Comparison of ENCODE assay signal across 8 cellular contexts in the genomic region with DNA sequence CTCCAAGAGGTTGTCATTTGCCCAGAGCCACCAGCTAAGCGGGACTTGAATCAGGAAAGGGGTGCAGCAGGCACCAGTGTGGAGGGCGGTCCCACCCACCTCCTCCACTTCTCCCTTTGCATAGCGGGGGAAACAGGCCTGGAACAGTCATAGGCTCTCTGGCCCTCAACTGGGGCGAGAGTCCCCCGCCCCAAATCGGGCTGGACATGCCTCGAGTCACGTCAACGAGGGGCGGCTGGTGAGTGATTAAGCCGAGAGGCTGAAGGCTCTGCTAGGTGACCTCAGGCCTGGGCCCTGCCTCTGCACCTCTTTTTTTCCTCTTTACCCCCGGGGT. TPM values are rescaled to one million over a fixed set of nuclear protein-coding genes. Genes with fewer than 3 reads are reported as not detected.
DNase-seq lines count a peak whose midpoint lies in the region; ATAC-seq, FAIRE-seq and TF ChIP-seq lines count a peak whose summit lies in the region.

No MANE protein-coding gene starts in this region.

- H3K9ac ChIP-seq in keratinocyte (ENCODE audit: control insufficient read depth, extremely low read depth, insufficient read depth, low read length): peak overlapping the region; percentile 63

- H3K9me3 ChIP-seq in CD4-positive, CD25-positive, alpha-beta regulatory T cell (ENCODE audit: control insufficient read depth in 2 of 2, low read length in 2 of 2): no peaks in the 10 kb centered on the region
- no peaks in the 10 kb centered on the region for H3K9me3 ChIP-seq in keratinocyte (ENCODE audit: control insufficient read depth, low read depth, low read length)

- TF ChIP-seq CTCF in astrocyte of the cerebellum (IDR thresholded peaks at IDR 0.05; ENCODE audit: low read depth, low read length, missing control alignments) (no peak), keratinocyte (optimal IDR thresholded peaks at IDR 0.05 in 1 of 3, IDR thresholded peaks at IDR 0.05 in 1 of 3, conservative IDR thresholded peaks at IDR 0.05 in 1 of 3; ENCODE audit: extremely low read depth in 1 of 3, insufficient read depth in 2 of 3, low read length in 3 of 3) (no peak)

- H3K4me1 Mint-ChIP-seq in CD4-positive, CD25-positive, alpha-beta regulatory T cell: peaks cover 0 to 42% (median 14%) of the 10 kb centered on the region in 4 donors

- H3K79me2 ChIP-seq in keratinocyte (ENCODE audit: control insufficient read depth, insufficient read depth, low read length): no peaks in the 10 kb centered on the region

- peaks cover 38% of the 10 kb centered on the region for H3K36me3 ChIP-seq in CD4-positive, CD25-positive, alpha-beta regulatory T cell (ENCODE audit: control insufficient read depth, insufficient read depth, low read length)
- H3K36me3 ChIP-seq in keratinocyte (ENCODE audit: control insufficient read depth in 2 of 2, extremely low read depth in 1 of 2, insufficient read depth in 2 of 2, low read length in 2 of 2): peaks cover 2 to 6% of the 10 kb centered on the region in 2 experiments

- H3K36me3 Mint-ChIP-seq in CD4-positive, CD25-positive, alpha-beta regulatory T cell: peaks cover 9% of the 10 kb centered on the region

- H3K4me1 ChIP-seq in CD4-positive, CD25-positive, alpha-beta regulatory T cell (ENCODE audit: control insufficient read depth, insufficient read depth, low read length, poor library complexity, severe bottlenecking): peaks cover 29% of the 10 kb centered on the region
- H3K4me1 ChIP-seq in keratinocyte (ENCODE audit: control insufficient read depth, extremely low read depth, insufficient read depth, low read length): peaks cover 10% of the 10 kb centered on the region

- no peak for DNase-seq in CD4-positive, CD25-positive, alpha-beta regulatory T cell
- DNase-seq in astrocyte of the cerebellum (ENCODE audit: low read depth): no peak
- no peak for DNase-seq in keratinocyte (ENCODE audit: low read depth, low spot score)
- DNase-seq in substantia nigra (lab: John Stamatoyannopoulos, UW): peak in 4 of 49 donors; percentile 57 to 69 (median 67)
- DNase-seq in HuH-7 (ENCODE audit: low spot score): no peak
- no peak for DNase-seq in H54 (ENCODE audit: insufficient read length, low spot score)

- H3K27me3 ChIP-seq in CD4-positive, CD25-positive, alpha-beta regulatory T cell (ENCODE audit: control insufficient read depth, insufficient read depth, low read length): no peaks in the 10 kb centered on the region
- no peaks in the 10 kb centered on the region for H3K27me3 ChIP-seq in keratinocyte (ENCODE audit: control insufficient read depth, extremely low read depth, insufficient read depth, low read length)

- in situ Hi-C loops in astrocyte of the cerebellum (cut with HindIII; ENCODE audit: low sequenced_read_pairs): no loop called here

- FAIRE-seq in keratinocyte (lab: Jason Lieb, UNC) (no peak), H54 (lab: Jason Lieb, UNC) (no peak)

- no peaks in the 10 kb centered on the region for H4K20me1 ChIP-seq in keratinocyte (ENCODE audit: control insufficient read depth, extremely low read depth, insufficient read depth, low read length)

- dilution Hi-C loops in keratinocyte (cut with MboI; ENCODE audit: extremely low pct_ligation_motif_present, low sequenced_read_pairs): no loop called here

- peak overlapping the region; percentile 66 for H2AFZ ChIP-seq in keratinocyte (ENCODE audit: control insufficient read depth, low read length)

- H3K27me3 Mint-ChIP-seq in CD4-positive, CD25-positive, alpha-beta regulatory T cell: no peaks in the 10 kb centered on the region

- peak overlapping the region; percentile 91 for H3K4me2 ChIP-seq in keratinocyte (ENCODE audit: control insufficient read depth, extremely low read depth, insufficient read depth, low read depth, low read length)

- peak overlapping the region; percentile 92 for H3K27ac ChIP-seq in CD4-positive, CD25-positive, alpha-beta regulatory T cell (ENCODE audit: insufficient read depth, low read length, poor library complexity, severe bottlenecking)
- H3K27ac ChIP-seq in keratinocyte (ENCODE audit: control insufficient read depth, insufficient read depth, low read length) (peak overlapping the region; percentile 39), substantia nigra (ENCODE audit: low read depth, low read length, poor library complexity, severe bottlenecking) (peak overlapping the region; percentile 97)

- H3K27ac Mint-ChIP-seq in CD4-positive, CD25-positive, alpha-beta regulatory T cell: peak overlapping the region; percentile 90 to 96 (median 94)

- no peaks in the 10 kb centered on the region for H3K9me1 ChIP-seq in keratinocyte (ENCODE audit: control insufficient read depth, extremely low read depth, insufficient read depth, low read length)

- peaks cover 0 to 2% (median 0%) of the 10 kb centered on the region in 7 donors for H3K9me3 Mint-ChIP-seq in CD4-positive, CD25-positive, alpha-beta regulatory T cell

- H3K4me3 Mint-ChIP-seq in CD4-positive, CD25-positive, alpha-beta regulatory T cell: peak overlapping the region; percentile 87 to 97 (median 90)

- TF ChIP-seq POLR2A in H54 (IDR thresholded peaks at IDR 0.05; ENCODE audit: low read depth, low read length): no peak
- no peak for TF ChIP-seq POLR2A in GM18505 (IDR thresholded peaks at IDR 0.05; ENCODE audit: borderline replicate concordance, extremely low read depth, insufficient read depth, insufficient read length)

- peak overlapping the region; percentile 67 for H3K4me3 ChIP-seq in CD4-positive, CD25-positive, alpha-beta regulatory T cell (ENCODE audit: low read depth, low read length)
- H3K4me3 ChIP-seq in astrocyte of the cerebellum (ENCODE audit: low read depth, low read length) (peak overlapping the region; percentile 46), keratinocyte (ENCODE audit: control insufficient read depth in 2 of 3, extremely low read depth in 1 of 3, insufficient read depth in 2 of 3, low read depth in 1 of 3, low read length in 3 of 3) (peak overlapping the region; percentile 34 to 72 (median 58))

- ATAC-seq in CD4-positive, CD25-positive, alpha-beta regulatory T cell (ENCODE audit: low read depth in 2 of 2): peak in 1 of 2 donors; percentile 29
- peak; percentile 22 for ATAC-seq in HG03025 (IDR thresholded peaks at IDR 0.05; ENCODE audit: low FRiP score, unreplicated experiment)
- no peak for ATAC-seq in GM18505 (IDR thresholded peaks at IDR 0.05; ENCODE audit: unreplicated experiment)

RNA-seq across cellular contexts. Expression of gene ARRDC2, which starts 0.4 kb away (rescaled TPM):
- 151 TPM for total RNA-seq in CD4-positive, CD25-positive, alpha-beta regulatory T cell
- polyA plus RNA-seq in CD4-positive, CD25-positive, alpha-beta regulatory T cell: 10 to 100 TPM; 25.9 to 42.7 (median 36.2) TPM
- 2.4 to 3.5 TPM (median 2.5 TPM) in 3 replicates for polyA plus RNA-seq in keratinocyte
- 5.3 TPM for polyA plus RNA-seq in keratinocyte (2011; ENCODE audit: low read depth)
- 1.9 and 3.1 TPM in 2 replicates for polyA plus RNA-seq in keratinocyte (2011; cell fraction: cytosol; rRNA removed)
- polyA plus RNA-seq in keratinocyte (2011; cell fraction: nucleus; rRNA removed): 4.0 and 4.8 TPM in 2 replicates
- 2.9 and 3.8 TPM in 2 replicates for polyA plus RNA-seq in keratinocyte (2012; ENCODE audit: low replicate concordance)
- 1.0 to 1.6 TPM (median 1.3 TPM) in 3 replicates for polyA minus RNA-seq in keratinocyte
- polyA minus RNA-seq in keratinocyte (2011; cell fraction: cytosol; rRNA and poly(A)+ RNA removed): 4.4 TPM
- polyA minus RNA-seq in keratinocyte (2011; cell fraction: nucleus; rRNA and poly(A)+ RNA removed): 2.8 and 6.6 TPM in 2 replicates

RNA-seq across cellular contexts. Expression of gene KCNN1, which starts 40.7 kb away (rescaled TPM):
- not detected for total RNA-seq in CD4-positive, CD25-positive, alpha-beta regulatory T cell
- not detected for polyA plus RNA-seq in CD4-positive, CD25-positive, alpha-beta regulatory T cell
- polyA plus RNA-seq in keratinocyte: not detected in 3 replicates
- polyA plus RNA-seq in keratinocyte (2011; ENCODE audit: low read depth): not detected
- not detected in 2 replicates for polyA plus RNA-seq in keratinocyte (2011; cell fraction: cytosol; rRNA removed)
- not detected in 2 replicates for polyA plus RNA-seq in keratinocyte (2011; cell fraction: nucleus; rRNA removed)
- polyA plus RNA-seq in keratinocyte (2012; ENCODE audit: low replicate concordance): 0.06 TPM in 1 of 2 replicates, not detected in the other
- not detected in 3 replicates for polyA minus RNA-seq in keratinocyte
- polyA minus RNA-seq in keratinocyte (2011; cell fraction: cytosol; rRNA and poly(A)+ RNA removed): not detected
- polyA minus RNA-seq in keratinocyte (2011; cell fraction: nucleus; rRNA and poly(A)+ RNA removed): not detected in 2 replicates

Comparison
In these comparisons a context has a peak if more than half of its experiments do, and no peak if none do; other contexts are left out.
1. H3K27ac ChIP-seq: peak in every context shown above with its lines; median percentile 97 in substantia nigra; 92 in CD4-positive, CD25-positive, alpha-beta regulatory T cell; 39 in keratinocyte.
2. RNA of gene ARRDC2, which starts 0.4 kb away (polyA plus RNA-seq): 25.9 to 42.7 TPM in CD4-positive, CD25-positive, alpha-beta regulatory T cell; 1.9 to 5.3 TPM in keratinocyte; every median in the first group is over 4 times any median in the second.
3. Peak in every context shown above with its lines, with median percentiles within 50 percentile points of each other: H3K4me3 ChIP-seq.